Comparison of ENCODE assay signal across 8 cellular contexts in genomic region chr10:92847185-92847864, GRCh38. TPM values are rescaled to one million over a fixed set of nuclear protein-coding genes. Genes with fewer than 3 reads are reported as not detected.
A peak's percentile ranks its signal among the peaks of the same experiment; 100 is the strongest.
DNase-seq lines count a peak whose midpoint lies in the region; FAIRE-seq and TF ChIP-seq lines count a peak whose summit lies in the region.

No MANE protein-coding gene starts in this region.

- H3K9me1 ChIP-seq in keratinocyte (ENCODE audit: control insufficient read depth, extremely low read depth, insufficient read depth, low read length), result no peaks in the 10 kb centered on the region

- no peak overlapping the region for H3K9ac ChIP-seq in BLaER1
- H3K9ac ChIP-seq in keratinocyte (ENCODE audit: control insufficient read depth, extremely low read depth, insufficient read depth, low read length), result no peak overlapping the region

- H3K4me2 ChIP-seq in BLaER1 (peak overlapping the region; percentile 85), keratinocyte (ENCODE audit: control insufficient read depth, extremely low read depth, insufficient read depth, low read depth, low read length) (peak overlapping the region; percentile 97)

- H3K36me3 ChIP-seq in BLaER1, result no peaks in the 10 kb centered on the region
- no peaks in the 10 kb centered on the region for H3K36me3 ChIP-seq in keratinocyte (ENCODE audit: control insufficient read depth in 2 of 2, extremely low read depth in 1 of 2, insufficient read depth in 2 of 2, low read length in 2 of 2)
- H3K36me3 ChIP-seq in sigmoid colon, result no peaks in the 10 kb centered on the region

- WGBS in sigmoid colon, 2 donors, result 31 to 66% methylated on average over 4 of the region's 4 CpGs

- peak; percentile 26 for FAIRE-seq in keratinocyte (lab: Jason Lieb, UNC)

- TF ChIP-seq CTCF in keratinocyte (optimal IDR thresholded peaks at IDR 0.05 in 1 of 3, IDR thresholded peaks at IDR 0.05 in 1 of 3, conservative IDR thresholded peaks at IDR 0.05 in 1 of 3; ENCODE audit: extremely low read depth in 1 of 3, insufficient read depth in 2 of 3, low read length in 3 of 3) (no peak), sigmoid colon (IDR thresholded peaks at IDR 0.05) (no peak)

- H3K27me3 ChIP-seq in BLaER1, result no peaks in the 10 kb centered on the region
- peaks cover 3% of the 10 kb centered on the region for H3K27me3 ChIP-seq in keratinocyte (ENCODE audit: control insufficient read depth, extremely low read depth, insufficient read depth, low read length)
- no peaks in the 10 kb centered on the region for H3K27me3 ChIP-seq in sigmoid colon

- no peaks in the 10 kb centered on the region for H3K36me3 Mint-ChIP-seq in activated CD4-positive, alpha-beta memory T cell treated with anti-CD3 and anti-CD28 coated beads for 36 hours

- H3K4me3 ChIP-seq in BLaER1, result 0 out of 2 replicates have a peak overlapping the region, but pooled peaks have one; percentile 96
- H3K4me3 ChIP-seq in keratinocyte (ENCODE audit: control insufficient read depth in 2 of 3, extremely low read depth in 1 of 3, insufficient read depth in 2 of 3, low read depth in 1 of 3, low read length in 3 of 3), result no peak overlapping the region
- H3K4me3 ChIP-seq in sigmoid colon, result peak overlapping the region in 1 of 4 donors; percentile 99

- no peaks in the 10 kb centered on the region for H3K9me3 Mint-ChIP-seq in activated CD4-positive, alpha-beta memory T cell treated with anti-CD3 and anti-CD28 coated beads for 36 hours

- H3K4me3 Mint-ChIP-seq in activated CD4-positive, alpha-beta memory T cell treated with anti-CD3 and anti-CD28 coated beads for 36 hours, result peak overlapping the region; percentile 84

- TF ChIP-seq EP300 in sigmoid colon (IDR thresholded peaks at IDR 0.05), result no peak

- dilution Hi-C loops in keratinocyte (cut with MboI; ENCODE audit: extremely low pct_ligation_motif_present, low sequenced_read_pairs), result no loop called here

- POLR2A ChIA-PET in activated CD4-positive, alpha-beta memory T cell treated with anti-CD3 and anti-CD28 coated beads for 36 hours (lab: Charles Lee), result interaction anchor here (0.6 kb wide), 1 partner anchor 26 kb away, joined by 4 read pairs; no protein-coding TSS in a partner anchor

- H3K27ac ChIP-seq in BLaER1 (no peak overlapping the region), keratinocyte (ENCODE audit: control insufficient read depth, insufficient read depth, low read length) (no peak overlapping the region), sigmoid colon (no peak overlapping the region)

- H3K27me3 Mint-ChIP-seq in activated CD4-positive, alpha-beta memory T cell treated with anti-CD3 and anti-CD28 coated beads for 36 hours, result no peaks in the 10 kb centered on the region

- CTCF ChIA-PET in activated CD4-positive, alpha-beta memory T cell treated with anti-CD3 and anti-CD28 coated beads for 36 hours (lab: Charles Lee), result interaction anchor here (0.8 to 3.9 kb wide), 4 partner anchors 10 to 166 kb away, joined by 3 to 33 read pairs (median 4); no protein-coding TSS in a partner anchor

- intact Hi-C loops in activated CD4-positive, alpha-beta memory T cell treated with anti-CD3 and anti-CD28 coated beads for 36 hours (cut with micrococcal nuclease), result loop anchor here (2.0 to 10.0 kb wide), 3 partner anchors 17 to 647 kb away; partner anchors contain the start of gene CEP55
- intact Hi-C loops in sigmoid colon (cut with DNase I), result no loop called here

- H3K27ac Mint-ChIP-seq in activated CD4-positive, alpha-beta memory T cell treated with anti-CD3 and anti-CD28 coated beads for 36 hours, result peak overlapping the region; percentile 32

- TF ChIP-seq POLR2A in sigmoid colon (IDR thresholded peaks at IDR 0.05), result no peak

- peaks cover 38% of the 10 kb centered on the region for H3K4me1 Mint-ChIP-seq in activated CD4-positive, alpha-beta memory T cell treated with anti-CD3 and anti-CD28 coated beads for 36 hours (ENCODE audit: low read depth)

- H3K79me2 ChIP-seq in keratinocyte (ENCODE audit: control insufficient read depth, insufficient read depth, low read length), result no peaks in the 10 kb centered on the region

- no peaks in the 10 kb centered on the region for H4K20me1 ChIP-seq in BLaER1
- H4K20me1 ChIP-seq in keratinocyte (ENCODE audit: control insufficient read depth, extremely low read depth, insufficient read depth, low read length), result no peaks in the 10 kb centered on the region

- H3K4me1 ChIP-seq in BLaER1 (peaks cover 32% of the 10 kb centered on the region), keratinocyte (ENCODE audit: control insufficient read depth, extremely low read depth, insufficient read depth, low read length) (peaks cover 9% of the 10 kb centered on the region), sigmoid colon (peaks cover 0 to 21% (median 12%) of the 10 kb centered on the region in 4 donors)

- H2AFZ ChIP-seq in keratinocyte (ENCODE audit: control insufficient read depth, low read length), result peak overlapping the region; percentile 27

- DNase-seq in HT1080 (ENCODE audit: low read depth) (peak; percentile 61), keratinocyte (ENCODE audit: low read depth, low spot score) (no peak), ureter (ENCODE audit: low spot score) (no peak), sigmoid colon (no peak), nucleus accumbens (lab: John Stamatoyannopoulos, UW) (no peak), NCI-H2029 (lab: John Stamatoyannopoulos, UW) (no peak)
- DNase-seq in activated CD4-positive, alpha-beta memory T cell treated with anti-CD3 and anti-CD28 coated beads for 36 hours, result no peak

- H3K9me3 ChIP-seq in BLaER1, result no peaks in the 10 kb centered on the region
- H3K9me3 ChIP-seq in keratinocyte (ENCODE audit: control insufficient read depth, low read depth, low read length), result no peaks in the 10 kb centered on the region
- H3K9me3 ChIP-seq in sigmoid colon, result no peaks in the 10 kb centered on the region

RNA-seq across cellular contexts. Expression of gene EXOC6, which starts 1.0 kb away (rescaled TPM):
- total RNA-seq in HT1080 (2014; rRNA removed; shearing (Covaris generic)), result 8.6 and 32.2 TPM in 2 replicates
- 7.7 and 11.5 TPM in 2 replicates for polyA plus RNA-seq in HT1080 (2015; cell fraction: cytosol; rRNA removed)
- polyA plus RNA-seq in HT1080 (2015; cell fraction: nucleus; rRNA removed), result 14.1 and 17.3 TPM in 2 replicates
- 10 to 100 TPM; 10.7 to 10.8 TPM for total RNA-seq in activated CD4-positive, alpha-beta memory T cell treated with anti-CD3 and anti-CD28 coated beads for 36 hours
- 1.2 to 2.6 TPM (median 1.4 TPM) in 3 replicates for polyA plus RNA-seq in keratinocyte
- 2.9 TPM for polyA plus RNA-seq in keratinocyte (2011; ENCODE audit: low read depth)
- polyA plus RNA-seq in keratinocyte (2011; cell fraction: cytosol; rRNA removed), result 0.62 and 1.6 TPM in 2 replicates
- 1.5 and 2.2 TPM in 2 replicates for polyA plus RNA-seq in keratinocyte (2011; cell fraction: nucleus; rRNA removed)
- polyA plus RNA-seq in keratinocyte (2012; ENCODE audit: low replicate concordance), result 1.3 and 1.5 TPM in 2 replicates
- 0.59 to 1.3 TPM in 2 of 3 replicates, not detected in the other for polyA minus RNA-seq in keratinocyte
- not detected for polyA minus RNA-seq in keratinocyte (2011; cell fraction: cytosol; rRNA and poly(A)+ RNA removed)
- polyA minus RNA-seq in keratinocyte (2011; cell fraction: nucleus; rRNA and poly(A)+ RNA removed), result 2.1 and 6.9 TPM in 2 replicates
- 16.6 TPM for total RNA-seq in ureter
- 10 to 100 TPM; 16.6 to 20.2 (median 18.9) TPM for total RNA-seq in sigmoid colon
- polyA plus RNA-seq in sigmoid colon, result 10 to 100 TPM in 1 of 3 donors, 1 to 10 TPM in 2; 6.6 to 10.9 (median 9.1) TPM
